In genomic region chr2:54672587-54673456, GRCh38 we compare ENCODE assay signal across 9 cellular contexts. TPM values are rescaled to one million over a fixed set of nuclear protein-coding genes. Genes with fewer than 3 reads are reported as not detected.
DNase-seq lines count a peak whose midpoint lies in the region; ATAC-seq and TF ChIP-seq lines count a peak whose summit lies in the region.
"Had no signal": no experiment of that assay in that cellular context is flagged by ENCODE, and none has a peak within 500 bp of the region (broad histone marks: within the 10 kb centered on the region; RNA-seq: fewer than 3 reads in every experiment).

No MANE protein-coding gene starts in this region.

- peaks cover 26% of the 10 kb centered on the region for H3K4me1 Mint-ChIP-seq in activated T-cell treated with anti-CD3 and anti-CD28 coated beads, Interleukin-2, amount 50 U/mL, for 72 hours (ENCODE audit: low read depth)
- peaks cover 12% of the 10 kb centered on the region for H3K4me1 Mint-ChIP-seq in activated T-cell treated with anti-CD3 and anti-CD28 coated beads, Interleukin-2, amount 50 U/mL, for 4 hours (ENCODE audit: low read depth)
- H3K4me1 Mint-ChIP-seq in endothelial cell (ENCODE audit: unreplicated experiment) = peaks cover 67% of the 10 kb centered on the region

- H3K79me2 ChIP-seq in parathyroid adenoma = no peaks in the 10 kb centered on the region

- peaks cover 41% of the 10 kb centered on the region for H3K27me3 Mint-ChIP-seq in activated T-cell treated with anti-CD3 and anti-CD28 coated beads, Interleukin-2, amount 50 U/mL, for 72 hours (ENCODE audit: low read depth)
- H3K27me3 Mint-ChIP-seq in activated T-cell treated with anti-CD3 and anti-CD28 coated beads, Interleukin-2, amount 50 U/mL, for 4 hours (ENCODE audit: low read depth) = peaks cover 19% of the 10 kb centered on the region
- H3K27me3 Mint-ChIP-seq in endothelial cell (ENCODE audit: unreplicated experiment) = peaks cover 34% of the 10 kb centered on the region

- peaks cover 5 to 17% of the 10 kb centered on the region in 2 donors for H3K36me3 Mint-ChIP-seq in activated T-cell treated with anti-CD3 and anti-CD28 coated beads, Interleukin-2, amount 50 U/mL, for 72 hours (ENCODE audit: insufficient read depth in 2 of 2)
- peaks cover 17% of the 10 kb centered on the region for H3K36me3 Mint-ChIP-seq in activated T-cell treated with anti-CD3 and anti-CD28 coated beads, Interleukin-2, amount 50 U/mL, for 4 hours (ENCODE audit: insufficient read depth)
- H3K36me3 Mint-ChIP-seq in endothelial cell (ENCODE audit: low read depth, unreplicated experiment) = peaks cover 54% of the 10 kb centered on the region

- TF ChIP-seq CTCF in endothelial cell (IDR thresholded peaks at IDR 0.05; ENCODE audit: unreplicated experiment) (no peak), parathyroid adenoma (IDR thresholded peaks at IDR 0.05) (no peak)

- no peaks in the 10 kb centered on the region for H3K27me3 ChIP-seq in parathyroid adenoma (ENCODE audit: control insufficient read depth, insufficient read depth, low read length)

- H3K9me3 ChIP-seq in parathyroid adenoma (ENCODE audit: control insufficient read depth, low read length) = no peaks in the 10 kb centered on the region

- peak overlapping the region; percentile 80 for H3K27ac ChIP-seq in parathyroid adenoma

- no peak for DNase-seq in activated T-cell treated with anti-CD3 and anti-CD28 coated beads, Interleukin-2, amount 50 U/mL, for 72 hours
- DNase-seq in activated T-cell treated with anti-CD3 and anti-CD28 coated beads, Interleukin-2, amount 50 U/mL, for 4 hours = no peak
- DNase-seq in endothelial cell (ENCODE audit: low spot score) (no peak), NCI-H345 treated with DMSO at 0.1 percent for 48 hours (lab: John Stamatoyannopoulos, UW; ENCODE audit: unreplicated experiment) (no peak)
- DNase-seq in activated CD8-positive, alpha-beta memory T cell treated with anti-CD3 and anti-CD28 coated beads, Interleukin-2, amount 50 U/mL, for 4 hours = no peak

- peak overlapping the region; percentile 19 for H2AFZ ChIP-seq in parathyroid adenoma

- peaks cover 29% of the 10 kb centered on the region for H3K4me1 ChIP-seq in parathyroid adenoma

- peak overlapping the region; percentile 24 for H3K4me2 ChIP-seq in parathyroid adenoma (ENCODE audit: low read length)

- H3K4me3 ChIP-seq in parathyroid adenoma (ENCODE audit: low read depth, low read length) = peak overlapping the region; percentile 20

- ATAC-seq in activated T-cell treated with anti-CD3 and anti-CD28 coated beads, Interleukin-2, amount 50 U/mL, for 72 hours (replicated peaks in 1 of 2) = no peak
- no peak for ATAC-seq in activated T-cell treated with anti-CD3 and anti-CD28 coated beads, Interleukin-2, amount 50 U/mL, for 4 hours
- ATAC-seq in HG03571 (IDR thresholded peaks at IDR 0.05; ENCODE audit: unreplicated experiment) (peak; percentile 58), HG02840 (IDR thresholded peaks at IDR 0.05; ENCODE audit: low FRiP score, unreplicated experiment) (no peak)

- no peak overlapping the region for H3K9ac ChIP-seq in parathyroid adenoma

- peak overlapping the region; percentile 23 for H3K27ac Mint-ChIP-seq in activated T-cell treated with anti-CD3 and anti-CD28 coated beads, Interleukin-2, amount 50 U/mL, for 72 hours
- H3K27ac Mint-ChIP-seq in endothelial cell (ENCODE audit: unreplicated experiment) = peak overlapping the region; percentile 62
- H3K27ac Mint-ChIP-seq: CD4-positive, CD25-positive, alpha-beta regulatory T cell had no signal

- peak overlapping the region; percentile 31 to 49 for H3K4me3 Mint-ChIP-seq in activated T-cell treated with anti-CD3 and anti-CD28 coated beads, Interleukin-2, amount 50 U/mL, for 72 hours
- no peak overlapping the region for H3K4me3 Mint-ChIP-seq in activated T-cell treated with anti-CD3 and anti-CD28 coated beads, Interleukin-2, amount 50 U/mL, for 4 hours
- peak overlapping the region; percentile 59 for H3K4me3 Mint-ChIP-seq in endothelial cell (ENCODE audit: unreplicated experiment)
- H3K4me3 Mint-ChIP-seq: CD4-positive, CD25-positive, alpha-beta regulatory T cell had no signal

- no peaks in the 10 kb centered on the region for H3K36me3 ChIP-seq in parathyroid adenoma (ENCODE audit: control insufficient read depth, insufficient read depth, low read length)

- no peaks in the 10 kb centered on the region for H3K9me3 Mint-ChIP-seq in activated T-cell treated with anti-CD3 and anti-CD28 coated beads, Interleukin-2, amount 50 U/mL, for 72 hours
- no peaks in the 10 kb centered on the region for H3K9me3 Mint-ChIP-seq in activated T-cell treated with anti-CD3 and anti-CD28 coated beads, Interleukin-2, amount 50 U/mL, for 4 hours
- H3K9me3 Mint-ChIP-seq in endothelial cell (ENCODE audit: unreplicated experiment) = no peaks in the 10 kb centered on the region

RNA-seq across cellular contexts. Expression of gene EML6, which starts 50.6 kb away (rescaled TPM):
- total RNA-seq in activated T-cell treated with anti-CD3 and anti-CD28 coated beads, Interleukin-2, amount 50 U/mL, for 72 hours = 1 to 10 TPM in 1 of 2 donors, under 1 TPM in 1; 0.96 to 2.0 TPM
- total RNA-seq in activated T-cell treated with anti-CD3 and anti-CD28 coated beads, Interleukin-2, amount 50 U/mL, for 4 hours = under 1 TPM; 0.28 to 0.71 (median 0.55) TPM
- 0.90 TPM for total RNA-seq in endothelial cell (ENCODE audit: unreplicated experiment)
